Comparison of ENCODE assay signal across 17 cellular contexts in genomic region chr19:21922276-21922675, GRCh38.
DNase-seq lines count a peak whose midpoint lies in the region; ATAC-seq and TF ChIP-seq lines count a peak whose summit lies in the region.
"Had no signal": no experiment of that assay in that cellular context is flagged by ENCODE, and none has a peak within 500 bp of the region (broad histone marks: within the 10 kb centered on the region; RNA-seq: fewer than 3 reads in every experiment).

No MANE protein-coding gene starts in this region.

- H3K4me1 ChIP-seq in vagina: no peaks in the 10 kb centered on the region
- no peaks in the 10 kb centered on the region for H3K4me1 ChIP-seq in upper lobe of left lung
- H3K4me1 ChIP-seq: A549; BLaER1 treated with 17β-estradiol and CSF1 and Interleukin-3, amounts not matched to agents 10 nM and 100 nM; Caco-2 had no signal

- H3K4me1 Mint-ChIP-seq in osteocyte (ENCODE audit: unreplicated experiment): no peaks in the 10 kb centered on the region
- H3K4me1 Mint-ChIP-seq in immature natural killer cell: no peaks in the 10 kb centered on the region
- H3K4me1 Mint-ChIP-seq: B cell had no signal

- H3K9me3 Mint-ChIP-seq in osteocyte (ENCODE audit: unreplicated experiment): peaks cover 57% of the 10 kb centered on the region
- H3K9me3 Mint-ChIP-seq in immature natural killer cell: peaks cover 0 to 37% (median 19%) of the 10 kb centered on the region in 6 donors

- no peak overlapping the region for H3K27ac ChIP-seq in coronary artery
- H3K27ac ChIP-seq in vagina: no peak overlapping the region
- no peak overlapping the region for H3K27ac ChIP-seq in upper lobe of left lung
- H3K27ac ChIP-seq: 22Rv1; A549; BLaER1 treated with 17β-estradiol and CSF1 and Interleukin-3, amounts not matched to agents 10 nM and 100 nM; C4-2B had no signal

- H3K27ac Mint-ChIP-seq in osteocyte (ENCODE audit: unreplicated experiment) (no peak overlapping the region), immature natural killer cell (no peak overlapping the region)
- H3K27ac Mint-ChIP-seq: B cell; CD4-positive, alpha-beta T cell; CD8-positive, alpha-beta T cell had no signal

- intact Hi-C loops in vagina (cut with DNase I): no loop called here

- TF ChIP-seq EP300 in upper lobe of left lung (IDR thresholded peaks at IDR 0.05): no peak

- H3K4me3 ChIP-seq in coronary artery: no peak overlapping the region
- H3K4me3 ChIP-seq in vagina: no peak overlapping the region
- no peak overlapping the region for H3K4me3 ChIP-seq in upper lobe of left lung
- H3K4me3 ChIP-seq: A549; BLaER1 treated with 17β-estradiol and CSF1 and Interleukin-3, amounts not matched to agents 10 nM and 100 nM had no signal

- H3K27me3 Mint-ChIP-seq in osteocyte (ENCODE audit: unreplicated experiment): no peaks in the 10 kb centered on the region
- peaks cover 0 to 2% (median 0%) of the 10 kb centered on the region in 3 donors for H3K27me3 Mint-ChIP-seq in immature natural killer cell (ENCODE audit: low read depth in 3 of 3)
- H3K27me3 Mint-ChIP-seq: B cell; CD4-positive, alpha-beta T cell had no signal

- H3K27me3 ChIP-seq in vagina (no peaks in the 10 kb centered on the region), upper lobe of left lung (no peaks in the 10 kb centered on the region)
- H3K27me3 ChIP-seq: BLaER1 treated with 17β-estradiol and CSF1 and Interleukin-3, amounts not matched to agents 10 nM and 100 nM had no signal

- DNase-seq in coronary artery (ENCODE audit: low spot score) (peak; percentile 1), osteocyte (ENCODE audit: extremely low spot score, unreplicated experiment) (peak; percentile 32), vagina (ENCODE audit: extremely low spot score in 2 of 2) (peak; percentile 18 to 58), immature natural killer cell (no peak), upper lobe of left lung (no peak)
- DNase-seq: AML-193; Caco-2; Calu3; CD4-positive, alpha-beta T cell; CD8-positive, alpha-beta T cell; DMS79 treated with DMSO at 0.1 percent for 48 hours; GF-D8 had no signal

- H3K36me3 ChIP-seq in vagina (no peaks in the 10 kb centered on the region), upper lobe of left lung (no peaks in the 10 kb centered on the region)
- H3K36me3 ChIP-seq: BLaER1 treated with 17β-estradiol and CSF1 and Interleukin-3, amounts not matched to agents 10 nM and 100 nM had no signal

- TF ChIP-seq CTCF in coronary artery (IDR thresholded peaks at IDR 0.05) (no peak), osteocyte (IDR thresholded peaks at IDR 0.05) (no peak), vagina (IDR thresholded peaks at IDR 0.05) (no peak), upper lobe of left lung (IDR thresholded peaks at IDR 0.05) (no peak)

- H3K9me3 ChIP-seq in vagina (no peaks in the 10 kb centered on the region), upper lobe of left lung (peaks cover 0 to 22% (median 9%) of the 10 kb centered on the region in 4 donors)
- H3K9me3 ChIP-seq: Caco-2 had no signal

- ATAC-seq in upper lobe of left lung (ENCODE audit: low FRiP score in 2 of 2): no peak
- ATAC-seq: A549; CD8-positive, alpha-beta T cell had no signal

- H3K4me3 Mint-ChIP-seq in osteocyte (ENCODE audit: unreplicated experiment) (no peak overlapping the region), immature natural killer cell (no peak overlapping the region)
- H3K4me3 Mint-ChIP-seq: B cell; CD4-positive, alpha-beta T cell; CD8-positive, alpha-beta T cell had no signal

- 31 to 48% methylated on average over 2 of the region's 2 CpGs for WGBS in upper lobe of left lung, 2 donors

- H3K36me3 Mint-ChIP-seq in osteocyte (ENCODE audit: unreplicated experiment): no peaks in the 10 kb centered on the region
- H3K36me3 Mint-ChIP-seq in immature natural killer cell: no peaks in the 10 kb centered on the region
- H3K36me3 Mint-ChIP-seq: CD8-positive, alpha-beta T cell had no signal

- no peak for TF ChIP-seq POLR2A in vagina (IDR thresholded peaks at IDR 0.05)
- TF ChIP-seq POLR2A in upper lobe of left lung (IDR thresholded peaks at IDR 0.05): no peak

Comparison
In these comparisons a context has a peak if more than half of its experiments do, and no peak if none do; other contexts are left out.
1. DNase-seq: peak in coronary artery (single experiment), osteocyte (single experiment) and vagina (2 of 2); none in immature natural killer cell (0 of 3) and upper lobe of left lung (0 of 2).